ENCODE assay signal across 8 cellular contexts in the genomic region with DNA sequence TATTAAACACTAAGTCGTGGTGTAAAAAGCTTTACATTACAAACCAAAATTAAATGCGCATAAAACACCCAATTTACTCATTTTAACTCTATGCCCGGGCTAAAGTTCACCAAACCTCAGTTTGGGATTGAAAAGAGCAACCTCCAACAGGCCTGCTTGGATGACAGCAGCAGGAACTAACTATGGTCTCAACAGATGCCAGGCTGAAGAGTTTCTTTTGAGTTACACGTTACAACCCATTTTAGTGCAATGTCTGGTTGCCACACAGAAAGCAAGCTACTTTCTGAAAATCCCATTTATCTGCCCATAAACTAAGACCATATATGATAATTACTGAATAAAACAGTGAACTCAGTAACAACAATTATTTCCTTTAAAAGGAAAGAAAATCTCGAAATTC. TPM values are rescaled to one million over a fixed set of nuclear protein-coding genes. Genes with fewer than 3 reads are reported as not detected.
DNase-seq lines count a peak whose midpoint lies in the region; TF ChIP-seq lines count a peak whose summit lies in the region.

No MANE protein-coding gene starts in this region.

- POLR2A ChIA-PET in activated CD4-positive, alpha-beta memory T cell treated with anti-CD3 and anti-CD28 coated beads, Interleukin-2, amount 10 ng/mL, durations not matched to agents 7 days and 5 days (lab: Charles Lee), result interaction anchor here (0.8 to 9.6 kb wide), 12 partner anchors 9 to 335 kb away, joined by 3 to 180 read pairs (median 6); no protein-coding TSS in a partner anchor

- peaks cover 0 to 15% (median 10%) of the 10 kb centered on the region in 4 donors for H3K36me3 ChIP-seq in stomach

- CTCF ChIA-PET in activated CD4-positive, alpha-beta memory T cell treated with anti-CD3 and anti-CD28 coated beads, Interleukin-2, amount 10 ng/mL, durations not matched to agents 7 days and 5 days (lab: Charles Lee), result interaction anchor here (0.5 to 1.2 kb wide), 6 partner anchors 8 to 562 kb away, joined by 3 to 5 read pairs (median 4); no protein-coding TSS in a partner anchor

- H3K27me3 ChIP-seq in stomach, result no peaks in the 10 kb centered on the region

- no peaks in the 10 kb centered on the region for H3K27me3 Mint-ChIP-seq in activated CD4-positive, alpha-beta memory T cell treated with anti-CD3 and anti-CD28 coated beads, Interleukin-2, amount 10 ng/mL, durations not matched to agents 7 days and 5 days
- H3K27me3 Mint-ChIP-seq in immature natural killer cell (ENCODE audit: low read depth in 3 of 3), result peaks cover 9 to 18% (median 12%) of the 10 kb centered on the region in 3 donors

- no peaks in the 10 kb centered on the region for H3K9me3 ChIP-seq in stomach

- H3K36me3 Mint-ChIP-seq in activated CD4-positive, alpha-beta memory T cell treated with anti-CD3 and anti-CD28 coated beads, Interleukin-2, amount 10 ng/mL, durations not matched to agents 7 days and 5 days (ENCODE audit: low read depth), result peaks cover 62% of the 10 kb centered on the region
- peaks cover 0 to 11% (median 4%) of the 10 kb centered on the region in 3 donors for H3K36me3 Mint-ChIP-seq in immature natural killer cell

- peak overlapping the region in 4 of 5 donors; percentile 83 to 93 (median 90) for H3K27ac ChIP-seq in stomach

- TF ChIP-seq POLR2A in stomach (IDR thresholded peaks at IDR 0.05), result no peak

- peaks cover 6 to 50% (median 30%) of the 10 kb centered on the region in 4 donors for H3K4me1 ChIP-seq in stomach

- TF ChIP-seq EP300 in stomach (IDR thresholded peaks at IDR 0.05), result no peak

- peak overlapping the region; percentile 78 to 94 (median 86) for H3K4me3 ChIP-seq in stomach

- H3K4me1 Mint-ChIP-seq in activated CD4-positive, alpha-beta memory T cell treated with anti-CD3 and anti-CD28 coated beads, Interleukin-2, amount 10 ng/mL, durations not matched to agents 7 days and 5 days, result peaks cover 70% of the 10 kb centered on the region
- H3K4me1 Mint-ChIP-seq in immature natural killer cell, result peaks cover 60 to 80% of the 10 kb centered on the region in 2 donors

- TF ChIP-seq CTCF in stomach (IDR thresholded peaks at IDR 0.05), result no peak

- 26 to 41% (median 34%) methylated on average over 5 of the region's 5 CpGs for WGBS in stomach, 5 donors

- DNase-seq in NCI-H748 (lab: John Stamatoyannopoulos, UW; ENCODE audit: unreplicated experiment), result peak; percentile 17
- no peak for DNase-seq in NCI-H748 treated with DMSO at 0.1 percent for 48 hours (lab: John Stamatoyannopoulos, UW)
- no peak for DNase-seq in activated CD4-positive, alpha-beta memory T cell treated with anti-CD3 and anti-CD28 coated beads, Interleukin-2, amount 10 ng/mL, durations not matched to agents 7 days and 5 days
- peak in 1 of 3 donors; percentile 14 for DNase-seq in immature natural killer cell
- no peak for DNase-seq in stomach
- no peak for DNase-seq in posterior cingulate gyrus
- DNase-seq in HCEC 1CT, result no peak
- no peak for DNase-seq in putamen (ENCODE audit: low spot score)

- intact Hi-C loops in stomach (cut with DNase I; ENCODE audit: low total_unique reads), result no loop called here
- intact Hi-C loops in posterior cingulate gyrus (cut with DNase I), result no loop called here

- peak overlapping the region; percentile 79 for H3K27ac Mint-ChIP-seq in activated CD4-positive, alpha-beta memory T cell treated with anti-CD3 and anti-CD28 coated beads, Interleukin-2, amount 10 ng/mL, durations not matched to agents 7 days and 5 days
- H3K27ac Mint-ChIP-seq in immature natural killer cell, result peak overlapping the region; percentile 86 to 98 (median 92)

- no peaks in the 10 kb centered on the region for H3K9me3 Mint-ChIP-seq in activated CD4-positive, alpha-beta memory T cell treated with anti-CD3 and anti-CD28 coated beads, Interleukin-2, amount 10 ng/mL, durations not matched to agents 7 days and 5 days
- no peaks in the 10 kb centered on the region for H3K9me3 Mint-ChIP-seq in immature natural killer cell

- H3K4me3 Mint-ChIP-seq in activated CD4-positive, alpha-beta memory T cell treated with anti-CD3 and anti-CD28 coated beads, Interleukin-2, amount 10 ng/mL, durations not matched to agents 7 days and 5 days, result peak overlapping the region; percentile 81
- H3K4me3 Mint-ChIP-seq in immature natural killer cell, result peak overlapping the region; percentile 92 to 98 (median 93)

RNA-seq across cellular contexts. Expression of gene SATB1, which starts 2.2 kb away (rescaled TPM):
- total RNA-seq in activated CD4-positive, alpha-beta memory T cell treated with anti-CD3 and anti-CD28 coated beads, Interleukin-2, amount 10 ng/mL, durations not matched to agents 7 days and 5 days, result 100 to 1,000 TPM; 263 to 267 TPM
- polyA plus RNA-seq in immature natural killer cell (10 to 100 TPM; 42.7 to 100.0 (median 76.0) TPM), stomach (10 to 100 TPM in 1 of 3 donors, 1 to 10 TPM in 2; 7.7 to 18.8 (median 10.0) TPM)
- 100 to 1,000 TPM in 2 of 5 donors, 10 to 100 TPM in 3; 53.9 to 168 (median 67.2) TPM for total RNA-seq in stomach
